16 cellular contexts compared by ENCODE assay signal in genomic region chr6:53279301-53279700, GRCh38.
"Had no signal": no experiment of that assay in that cellular context is flagged by ENCODE, and none has a peak within 500 bp of the region (broad histone marks: within the 10 kb centered on the region; RNA-seq: fewer than 3 reads in every experiment).

No MANE protein-coding gene starts in this region.

- H3K27me3 Mint-ChIP-seq: activated CD8-positive, alpha-beta T cell treated with anti-CD3 and anti-CD28 coated beads for 36 hours; activated naive CD4-positive, alpha-beta T cell treated with anti-CD3 and anti-CD28 coated beads, Interleukin-2, amount 10 ng/mL, durations not matched to agents 7 days and 5 days had no signal

- H3K4me3 ChIP-seq: gastroesophageal sphincter, left ventricle myocardium inferior, sigmoid colon, upper lobe of left lung had no signal

- H3K27ac Mint-ChIP-seq: activated CD8-positive, alpha-beta T cell treated with anti-CD3 and anti-CD28 coated beads for 36 hours had no signal

- ATAC-seq: activated CD8-positive, alpha-beta T cell treated with anti-CD3 and anti-CD28 coated beads for 36 hours; gastroesophageal sphincter had no signal

- DNase-seq: activated CD4-positive, alpha-beta T cell treated with anti-CD3 and anti-CD28 coated beads for 1 hour; activated CD8-positive, alpha-beta memory T cell treated with anti-CD3 and anti-CD28 coated beads, Interleukin-2, amount 50 U/mL, for 48 hours; activated CD8-positive, alpha-beta T cell treated with anti-CD3 and anti-CD28 coated beads for 36 hours; activated naive CD4-positive, alpha-beta T cell treated with anti-CD3 and anti-CD28 coated beads, Interleukin-2, amount 10 ng/mL, durations not matched to agents 7 days and 5 days; caudate nucleus; cortex of kidney; effector memory CD4-positive, alpha-beta T cell; islet precursor cell; left ventricle myocardium inferior; mesendoderm; sigmoid colon; stimulated activated CD4-positive, alpha-beta T cell treated with anti-CD3 and anti-CD28 coated beads, Interleukin-2, amount 100 ng/mL, for 24 hours; stimulated activated naive CD4-positive, alpha-beta T cell treated with Interleukin-2 at 50 U/mL for 16 hours; upper lobe of left lung had no signal

- H3K27me3 ChIP-seq: gastroesophageal sphincter, sigmoid colon, upper lobe of left lung had no signal

- H3K9me3 Mint-ChIP-seq: activated CD8-positive, alpha-beta T cell treated with anti-CD3 and anti-CD28 coated beads for 36 hours; activated naive CD4-positive, alpha-beta T cell treated with anti-CD3 and anti-CD28 coated beads, Interleukin-2, amount 10 ng/mL, durations not matched to agents 7 days and 5 days had no signal

- H3K4me3 Mint-ChIP-seq: activated CD8-positive, alpha-beta T cell treated with anti-CD3 and anti-CD28 coated beads for 36 hours; activated naive CD4-positive, alpha-beta T cell treated with anti-CD3 and anti-CD28 coated beads, Interleukin-2, amount 10 ng/mL, durations not matched to agents 7 days and 5 days had no signal

- H3K27ac ChIP-seq: epithelial cell of prostate, gastroesophageal sphincter, left ventricle myocardium inferior, sigmoid colon had no signal
